In the genomic region with DNA sequence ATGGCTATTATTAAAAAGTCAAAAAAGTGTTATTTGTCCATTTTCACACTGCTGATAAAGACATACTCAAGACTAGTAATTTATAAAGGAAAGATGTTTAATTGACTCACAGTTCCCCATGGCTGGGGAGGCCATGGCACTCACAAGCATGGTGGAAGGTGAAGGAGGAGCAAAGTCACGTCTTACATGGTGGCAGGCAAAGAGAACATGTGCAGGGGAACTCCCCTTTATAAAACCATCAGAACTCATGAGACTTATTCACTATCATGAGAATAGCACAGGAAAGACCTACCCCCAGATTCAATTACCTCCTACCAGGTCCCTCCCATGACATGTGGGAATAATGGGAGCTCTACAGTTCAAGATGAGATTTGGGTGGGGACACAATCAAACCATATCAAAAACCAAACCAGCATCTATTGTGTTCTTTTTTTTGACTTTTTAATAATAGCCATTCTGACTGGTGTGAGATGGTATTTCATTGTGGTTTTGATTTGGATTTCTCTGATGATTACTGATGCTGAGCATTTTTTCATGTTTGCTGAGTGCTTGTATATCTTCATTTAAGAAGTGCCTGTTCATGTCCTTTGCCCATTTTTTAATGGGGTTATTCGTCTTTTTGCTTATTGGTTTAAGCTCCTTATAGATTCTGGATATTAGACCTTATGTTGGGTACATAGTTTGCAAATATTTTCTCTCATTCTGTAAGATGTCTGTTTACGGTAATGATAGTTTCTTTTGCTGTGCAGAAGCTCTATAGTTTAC, we compare ENCODE assay signal across 5 cellular contexts. TPM values are rescaled to one million over a fixed set of nuclear protein-coding genes. Genes with fewer than 3 reads are reported as not detected.
"Had no signal": no experiment of that assay in that cellular context is flagged by ENCODE, and none has a peak within 500 bp of the region (broad histone marks: within the 10 kb centered on the region; RNA-seq: fewer than 3 reads in every experiment).

No MANE protein-coding gene starts in this region.

RNA-seq across cellular contexts. Expression of a gene that starts 24.6 kb away (rescaled TPM):
- total RNA-seq: LHCN-M2, MCF 10A, PC-3, SK-MEL-5 had no signal
- polyA plus RNA-seq: SK-N-SH had no signal
